Comparison of ENCODE assay signal across 8 cellular contexts in the genomic region with DNA sequence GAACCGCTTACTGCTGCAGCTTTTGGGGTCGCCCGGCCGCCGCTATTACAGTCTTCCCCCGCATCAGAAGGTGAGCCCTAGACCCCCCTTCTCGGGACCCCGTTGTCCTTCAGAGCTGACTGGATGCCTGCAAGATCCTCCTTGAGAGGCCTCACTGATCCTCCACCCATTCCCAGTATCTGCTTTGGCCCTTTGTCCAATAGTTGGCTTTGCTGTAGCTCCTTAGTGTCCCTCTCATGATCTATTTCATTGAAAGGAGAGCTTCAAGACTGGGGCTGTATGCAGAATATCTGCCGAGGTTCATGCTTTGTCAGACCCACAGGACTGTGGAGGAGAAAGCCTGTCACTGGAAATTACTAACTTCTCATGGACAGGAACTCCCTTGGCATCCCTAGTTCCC. TPM values are rescaled to one million over a fixed set of nuclear protein-coding genes. Genes with fewer than 3 reads are reported as not detected.
DNase-seq lines count a peak whose midpoint lies in the region; ATAC-seq and TF ChIP-seq lines count a peak whose summit lies in the region.

No MANE protein-coding gene starts in this region.

- CTCF ChIA-PET in T-cell (lab: Charles Lee), result no interaction called here

- in situ Hi-C loops in HAP-1 (cut with MboI; ENCODE audit: low sequenced_read_pairs), result no loop called here

- H3K4me3 ChIP-seq in HAP-1, result peak overlapping the region; percentile 81
- peak overlapping the region; percentile 92 for H3K4me3 ChIP-seq in fibroblast of the aortic adventitia (ENCODE audit: low read depth, low read length)
- peak overlapping the region; percentile 100 for H3K4me3 ChIP-seq in neuron (ENCODE audit: low read length)

- no peaks in the 10 kb centered on the region for H3K27me3 Mint-ChIP-seq in T-cell

- POLR2A ChIA-PET in T-cell (lab: Charles Lee), result no interaction called here

- no peak for TF ChIP-seq CTCF in fibroblast of the aortic adventitia (IDR thresholded peaks at IDR 0.05; ENCODE audit: insufficient read depth, low read length)

- peaks cover 21% of the 10 kb centered on the region for H3K36me3 Mint-ChIP-seq in T-cell

- no peaks in the 10 kb centered on the region for H3K9me3 Mint-ChIP-seq in T-cell

- H2AFZ ChIP-seq in neuron (ENCODE audit: low read depth, low read length), result peak overlapping the region; percentile 91

- H3K4me1 Mint-ChIP-seq in T-cell, result peaks cover 25 to 39% (median 26%) of the 10 kb centered on the region in 3 donors

- H3K27me3 ChIP-seq in HAP-1 (ENCODE audit: low read depth) (no peaks in the 10 kb centered on the region), neuron (ENCODE audit: insufficient read depth, low read length) (no peaks in the 10 kb centered on the region)

- peak in 2 of 4 experiments; percentile 1 to 4 for ATAC-seq in T-cell (replicated peaks in 1 of 4)

- DNase-seq in Daoy (ENCODE audit: low read depth), result peak; percentile 7
- peak; percentile 19 to 25 for DNase-seq in HAP-1 (ENCODE audit: low spot score in 2 of 2)
- DNase-seq in T-cell, result no peak
- peak; percentile 17 for DNase-seq in fibroblast of the aortic adventitia (ENCODE audit: low read depth)
- no peak for DNase-seq in dedifferentiated amniotic fluid mesenchymal stem cell (ENCODE audit: extremely low spot score)
- no peak for DNase-seq in stimulated activated CD4-positive, alpha-beta T cell treated with anti-CD3 and anti-CD28 coated beads, Interleukin-1b, Interleukin-23, amount 100 ng/mL, for 48 hours
- no peak for DNase-seq in activated CD4-positive, alpha-beta T cell treated with anti-CD3 and anti-CD28 coated beads for 4 hours

- H3K9me3 ChIP-seq in HAP-1 (no peaks in the 10 kb centered on the region), neuron (ENCODE audit: low read length) (no peaks in the 10 kb centered on the region)

- peak overlapping the region; percentile 99 to 100 (median 99) for H3K4me3 Mint-ChIP-seq in T-cell

- H3K4me1 ChIP-seq in HAP-1 (peaks cover 7% of the 10 kb centered on the region; the same call in 1 of the 2 replicates), neuron (ENCODE audit: insufficient read depth, low read length) (peaks cover 11% of the 10 kb centered on the region)

- peak overlapping the region; percentile 98 to 99 for H3K27ac Mint-ChIP-seq in T-cell

- H3K36me3 ChIP-seq in HAP-1 (replicated peaks), result peaks cover 30% of the 10 kb centered on the region
- peaks cover 46% of the 10 kb centered on the region for H3K36me3 ChIP-seq in neuron (ENCODE audit: insufficient read depth, low read length)

RNA-seq across cellular contexts. Expression of a gene that starts 0.5 kb away (rescaled TPM):
- 49.0 and 49.9 TPM in 2 replicates for total RNA-seq in Daoy (2014; rRNA removed; shearing (Covaris generic))
- 10 to 100 TPM; 13.4 to 19.8 (median 18.7) TPM for total RNA-seq in T-cell
- total RNA-seq in fibroblast of the aortic adventitia (ENCODE audit: low replicate concordance), result 16.6 and 35.0 TPM in 2 replicates

RNA-seq across cellular contexts. Expression of a gene that starts 48.1 kb away (rescaled TPM):
- total RNA-seq in Daoy (2014; rRNA removed; shearing (Covaris generic)), result 1.1 and 8.7 TPM in 2 replicates
- under 1 TPM in 3 of 5 donors, not detected in 2; 0.30 to 0.44 (median 0.36) TPM for total RNA-seq in T-cell
- total RNA-seq in fibroblast of the aortic adventitia (ENCODE audit: low replicate concordance), result 5.1 and 5.5 TPM in 2 replicates

RNA-seq across cellular contexts. Expression of a gene that starts 48.4 kb away (rescaled TPM):
- total RNA-seq in Daoy (2014; rRNA removed; shearing (Covaris generic)), result 26.3 and 26.7 TPM in 2 replicates
- 10 to 100 TPM; 14.6 to 22.1 (median 17.7) TPM for total RNA-seq in T-cell
- total RNA-seq in fibroblast of the aortic adventitia (ENCODE audit: low replicate concordance), result 26.2 and 31.1 TPM in 2 replicates

Comparison
In these comparisons a context has a peak if more than half of its experiments do, and no peak if none do; other contexts are left out.
1. DNase-seq: peak in Daoy (single experiment), HAP-1 (2 of 2) and fibroblast of the aortic adventitia (single experiment); none in T-cell (0 of 34), dedifferentiated amniotic fluid mesenchymal stem cell (single experiment), stimulated activated CD4-positive, alpha-beta T cell treated with anti-CD3 and anti-CD28 coated beads, Interleukin-1b, Interleukin-23, amount 100 ng/mL, for 48 hours (single experiment) and activated CD4-positive, alpha-beta T cell treated with anti-CD3 and anti-CD28 coated beads for 4 hours (0 of 2).
2. Peak in every context shown above with its lines, with median percentiles within 50 percentile points of each other: H3K4me3 ChIP-seq.